Comparison of ENCODE assay signal across 1 cellular context in genomic region chr12:131002271-131002670, GRCh38.
TF ChIP-seq lines count a peak whose summit lies in the region.

No MANE protein-coding gene starts in this region.

TF ChIP-seq in GM12878, 131 proteins besides CTCF, POLR2A, EP300 and RAD21 (continued from another document and continues in another):
- TF ChIP-seq E2F8 (IDR thresholded peaks at IDR 0.05; ENCODE audit: low read depth, partially characterized antibody): no peak
- no peak for TF ChIP-seq ZBTB11 (CRISPR knock-in tag; IDR thresholded peaks at IDR 0.05)
- no peak for TF ChIP-seq TARDBP (IDR thresholded peaks at IDR 0.05; ENCODE audit: borderline replicate concordance)
- TF ChIP-seq CHD1 (IDR thresholded peaks at IDR 0.05; ENCODE audit: low read depth, low read length): no peak
- no peak for TF ChIP-seq STAT3 (IDR thresholded peaks at IDR 0.05; ENCODE audit: low read depth, low read length)
- peak; percentile 92 for TF ChIP-seq BCL11A (IDR thresholded peaks at IDR 0.05; ENCODE audit: low read depth, low read length)
- TF ChIP-seq DPF2 (IDR thresholded peaks at IDR 0.05): no peak; the same call in 1 of the 2 replicates
- TF ChIP-seq ZBED1 (IDR thresholded peaks at IDR 0.05; ENCODE audit: borderline replicate concordance): no peak
- no peak for TF ChIP-seq PKNOX1 (IDR thresholded peaks at IDR 0.05)
- peak; percentile 65; the same call in 1 of the 2 replicates for TF ChIP-seq PAX5 (IDR thresholded peaks at IDR 0.05; ENCODE audit: borderline replicate concordance, low read depth, low read length)
- TF ChIP-seq CBX5 (IDR thresholded peaks at IDR 0.05; ENCODE audit: low read depth): peak; percentile 85
- TF ChIP-seq RELA (IDR thresholded peaks at IDR 0.05; ENCODE audit: borderline replicate concordance, partially characterized antibody): no peak
- peak; percentile 46 to 47; a peak in 1 of 4 replicates for TF ChIP-seq BHLHE40 (IDR thresholded peaks at IDR 0.05; ENCODE audit: borderline replicate concordance in 1 of 2, low read depth in 2 of 2, low read length in 1 of 2)
- TF ChIP-seq SIN3A (IDR thresholded peaks at IDR 0.05; ENCODE audit: low read depth, low read length): no peak
- TF ChIP-seq MXI1 (IDR thresholded peaks at IDR 0.05; ENCODE audit: low read depth, low read length): no peak; the same call in 1 of the 2 replicates
- no peak for TF ChIP-seq BMI1 (IDR thresholded peaks at IDR 0.05; ENCODE audit: borderline replicate concordance)
- peak; percentile 67 for TF ChIP-seq CREM (IDR thresholded peaks at IDR 0.05; ENCODE audit: low read depth)
- no peak for TF ChIP-seq ASH2L (IDR thresholded peaks at IDR 0.05; ENCODE audit: borderline replicate concordance, low read depth)
- TF ChIP-seq ZNF24 (IDR thresholded peaks at IDR 0.05): 0 out of 2 replicates have a peak, but pooled peaks have one; percentile 58
- no peak for TF ChIP-seq IRF5 (IDR thresholded peaks at IDR 0.05; ENCODE audit: borderline replicate concordance)
- TF ChIP-seq ATF2 (IDR thresholded peaks at IDR 0.05; ENCODE audit: low read length): peak; percentile 86
- 0 out of 2 replicates have a peak, but pooled peaks have one; percentile 28 for TF ChIP-seq YY1 (IDR thresholded peaks at IDR 0.05; ENCODE audit: low read depth, low read length)
- no peak for TF ChIP-seq BCLAF1 (IDR thresholded peaks at IDR 0.05)
- peak; percentile 55; the same call in 1 of the 2 replicates for TF ChIP-seq POLR2AphosphoS5 (IDR thresholded peaks at IDR 0.05; ENCODE audit: low read length)
- no peak for TF ChIP-seq GABPA (IDR thresholded peaks at IDR 0.05; ENCODE audit: low read depth)
- TF ChIP-seq SPI1 (IDR thresholded peaks at IDR 0.05; ENCODE audit: borderline replicate concordance, insufficient read depth, low read depth, low read length): no peak
- no peak for TF ChIP-seq SMAD1 (IDR thresholded peaks at IDR 0.05; ENCODE audit: low read depth, partially characterized antibody)
- peak; percentile 94 for TF ChIP-seq ZNF687 (IDR thresholded peaks at IDR 0.05)
- TF ChIP-seq RFX5 (IDR thresholded peaks at IDR 0.05; ENCODE audit: low read depth, low read length): no peak
- no peak for TF ChIP-seq HDGF (IDR thresholded peaks at IDR 0.05)
- TF ChIP-seq KLF5 (IDR thresholded peaks at IDR 0.05; ENCODE audit: partially characterized antibody): no peak
- TF ChIP-seq MAX (IDR thresholded peaks at IDR 0.05; ENCODE audit: low read depth, low read length): peak; percentile 75; the same call in 1 of the 2 replicates
- TF ChIP-seq MEF2A (IDR thresholded peaks at IDR 0.05; ENCODE audit: insufficient read depth, low read depth, low read length): peak; percentile 99
- no peak for TF ChIP-seq YBX1 (IDR thresholded peaks at IDR 0.05)
- no peak for TF ChIP-seq EGR1 (IDR thresholded peaks at IDR 0.05; ENCODE audit: borderline replicate concordance in 1 of 2, low read depth in 2 of 2, low read length in 2 of 2)
- TF ChIP-seq SMARCA5 (IDR thresholded peaks at IDR 0.05): no peak
- TF ChIP-seq ATF3 (IDR thresholded peaks at IDR 0.05; ENCODE audit: borderline replicate concordance, extremely low read depth, low read depth, low read length): no peak
- peak; percentile 72 for TF ChIP-seq NFIC (IDR thresholded peaks at IDR 0.05; ENCODE audit: low read depth, low read length)
- no peak for TF ChIP-seq CEBPB (IDR thresholded peaks at IDR 0.05; ENCODE audit: borderline replicate concordance in 1 of 2, low read depth in 2 of 2, low read length in 2 of 2)
- TF ChIP-seq ZNF384 (IDR thresholded peaks at IDR 0.05; ENCODE audit: borderline replicate concordance, low read depth, low read length): no peak
- TF ChIP-seq PML (IDR thresholded peaks at IDR 0.05; ENCODE audit: low read length): 0 out of 2 replicates have a peak, but pooled peaks have one; percentile 46
